ENCODE assay signal across 1 cellular context in the genomic region with DNA sequence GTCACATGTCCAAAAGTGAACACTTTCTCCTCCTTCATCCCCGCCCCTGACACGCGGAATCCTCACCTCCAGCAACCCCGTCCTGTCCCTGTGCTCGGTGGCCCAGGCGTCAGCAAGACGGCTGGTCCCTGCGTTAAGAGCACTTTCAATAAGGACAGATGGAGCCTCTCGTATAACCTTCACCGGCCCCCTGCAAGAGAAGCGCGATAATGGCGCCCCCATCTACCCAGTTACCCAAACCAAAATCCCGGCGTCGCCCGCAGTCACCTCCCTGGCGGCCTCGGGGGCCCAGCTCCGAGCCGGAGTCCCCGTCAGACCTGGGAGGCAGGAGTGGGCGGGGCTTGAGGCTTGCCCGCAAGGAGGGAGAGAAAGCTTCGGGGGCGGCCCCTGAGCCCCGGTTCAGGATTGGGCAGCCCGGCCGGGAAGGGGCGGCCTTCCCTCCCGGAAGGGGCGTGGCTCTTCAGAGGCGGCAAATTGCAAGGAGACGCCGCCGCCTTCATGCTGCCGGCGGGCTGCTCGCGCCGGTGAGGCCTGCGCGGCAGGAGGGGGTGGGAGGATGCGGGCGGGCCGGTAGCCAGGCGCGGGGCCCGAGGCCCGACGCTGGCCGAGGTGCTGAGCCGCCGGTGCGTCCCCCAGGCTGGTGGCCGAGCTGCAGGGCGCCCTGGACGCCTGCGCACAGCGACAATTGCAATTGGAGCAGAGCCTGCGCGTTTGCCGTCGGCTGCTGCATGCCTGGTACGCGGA.
TF ChIP-seq lines count a peak whose summit lies in the region.

A gene with protein sequence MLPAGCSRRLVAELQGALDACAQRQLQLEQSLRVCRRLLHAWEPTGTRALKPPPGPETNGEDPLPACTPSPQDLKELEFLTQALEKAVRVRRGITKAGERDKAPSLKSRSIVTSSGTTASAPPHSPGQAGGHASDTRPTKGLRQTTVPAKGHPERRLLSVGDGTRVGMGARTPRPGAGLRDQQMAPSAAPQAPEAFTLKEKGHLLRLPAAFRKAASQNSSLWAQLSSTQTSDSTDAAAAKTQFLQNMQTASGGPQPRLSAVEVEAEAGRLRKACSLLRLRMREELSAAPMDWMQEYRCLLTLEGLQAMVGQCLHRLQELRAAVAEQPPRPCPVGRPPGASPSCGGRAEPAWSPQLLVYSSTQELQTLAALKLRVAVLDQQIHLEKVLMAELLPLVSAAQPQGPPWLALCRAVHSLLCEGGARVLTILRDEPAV (plus strand): TSS at position 463 of the 744 bp plus-strand sequence. CDS start 36 bp downstream, at position 499.

TF ChIP-seq in K562, 482 proteins besides CTCF, POLR2A, EP300 and RAD21 (continued from another document and continues in another):
- TF ChIP-seq, protein P1, sequence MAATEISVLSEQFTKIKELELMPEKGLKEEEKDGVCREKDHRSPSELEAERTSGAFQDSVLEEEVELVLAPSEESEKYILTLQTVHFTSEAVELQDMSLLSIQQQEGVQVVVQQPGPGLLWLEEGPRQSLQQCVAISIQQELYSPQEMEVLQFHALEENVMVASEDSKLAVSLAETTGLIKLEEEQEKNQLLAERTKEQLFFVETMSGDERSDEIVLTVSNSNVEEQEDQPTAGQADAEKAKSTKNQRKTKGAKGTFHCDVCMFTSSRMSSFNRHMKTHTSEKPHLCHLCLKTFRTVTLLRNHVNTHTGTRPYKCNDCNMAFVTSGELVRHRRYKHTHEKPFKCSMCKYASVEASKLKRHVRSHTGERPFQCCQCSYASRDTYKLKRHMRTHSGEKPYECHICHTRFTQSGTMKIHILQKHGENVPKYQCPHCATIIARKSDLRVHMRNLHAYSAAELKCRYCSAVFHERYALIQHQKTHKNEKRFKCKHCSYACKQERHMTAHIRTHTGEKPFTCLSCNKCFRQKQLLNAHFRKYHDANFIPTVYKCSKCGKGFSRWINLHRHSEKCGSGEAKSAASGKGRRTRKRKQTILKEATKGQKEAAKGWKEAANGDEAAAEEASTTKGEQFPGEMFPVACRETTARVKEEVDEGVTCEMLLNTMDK (IDR thresholded peaks at IDR 0.05; ENCODE audit: borderline replicate concordance, insufficient read depth, low read depth, low read length, poor library complexity, severe bottlenecking) = no peak
- no peak for TF ChIP-seq DDX20 (tag; IDR thresholded peaks at IDR 0.05; ENCODE audit: low read depth)
- no peak for TF ChIP-seq DNMT1 (IDR thresholded peaks at IDR 0.05)
- TF ChIP-seq HDGF (IDR thresholded peaks at IDR 0.05) = no peak
- TF ChIP-seq ZSCAN32 (CRISPR knock-in tag; IDR thresholded peaks at IDR 0.05) = no peak
- TF ChIP-seq ARID1B (IDR thresholded peaks at IDR 0.05) = no peak
- no peak for TF ChIP-seq FUS (optimal IDR thresholded peaks at IDR 0.05; ENCODE audit: low read depth, low read length)
- TF ChIP-seq, protein P2, sequence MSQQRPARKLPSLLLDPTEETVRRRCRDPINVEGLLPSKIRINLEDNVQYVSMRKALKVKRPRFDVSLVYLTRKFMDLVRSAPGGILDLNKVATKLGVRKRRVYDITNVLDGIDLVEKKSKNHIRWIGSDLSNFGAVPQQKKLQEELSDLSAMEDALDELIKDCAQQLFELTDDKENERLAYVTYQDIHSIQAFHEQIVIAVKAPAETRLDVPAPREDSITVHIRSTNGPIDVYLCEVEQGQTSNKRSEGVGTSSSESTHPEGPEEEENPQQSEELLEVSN (IDR thresholded peaks at IDR 0.05; ENCODE audit: borderline replicate concordance in 1 of 2, extremely low read depth in 1 of 2, insufficient read depth in 1 of 2, insufficient read length in 1 of 2, low read depth in 1 of 2, low read length in 1 of 2, poor library complexity in 1 of 2, severe bottlenecking in 1 of 2) = peak; percentile 96 to 100
- peak; percentile 76; the same call in 1 of the 2 replicates for TF ChIP-seq PHF8 (IDR thresholded peaks at IDR 0.05; ENCODE audit: borderline replicate concordance, low read length)
- TF ChIP-seq ZNF445 (CRISPR knock-in tag; IDR thresholded peaks at IDR 0.05; ENCODE audit: low read depth) = no peak
- TF ChIP-seq, protein P3, sequence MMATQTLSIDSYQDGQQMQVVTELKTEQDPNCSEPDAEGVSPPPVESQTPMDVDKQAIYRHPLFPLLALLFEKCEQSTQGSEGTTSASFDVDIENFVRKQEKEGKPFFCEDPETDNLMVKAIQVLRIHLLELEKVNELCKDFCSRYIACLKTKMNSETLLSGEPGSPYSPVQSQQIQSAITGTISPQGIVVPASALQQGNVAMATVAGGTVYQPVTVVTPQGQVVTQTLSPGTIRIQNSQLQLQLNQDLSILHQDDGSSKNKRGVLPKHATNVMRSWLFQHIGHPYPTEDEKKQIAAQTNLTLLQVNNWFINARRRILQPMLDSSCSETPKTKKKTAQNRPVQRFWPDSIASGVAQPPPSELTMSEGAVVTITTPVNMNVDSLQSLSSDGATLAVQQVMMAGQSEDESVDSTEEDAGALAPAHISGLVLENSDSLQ (IDR thresholded peaks at IDR 0.05) = no peak
- TF ChIP-seq CCNT2 (IDR thresholded peaks at IDR 0.05; ENCODE audit: borderline replicate concordance, extremely low read depth, insufficient read length, low read depth, low read length) = peak; percentile 67
- TF ChIP-seq HNRNPL (IDR thresholded peaks at IDR 0.05; ENCODE audit: low read depth, low read length) = no peak
- TF ChIP-seq SPI1 (IDR thresholded peaks at IDR 0.05; ENCODE audit: borderline replicate concordance, low read depth, low read length) = no peak
- 0 out of 2 replicates have a peak, but pooled peaks have one; percentile 18 for TF ChIP-seq ELF4 (CRISPR knock-in tag; IDR thresholded peaks at IDR 0.05)
- no peak; the same call in 1 of the 2 replicates for TF ChIP-seq TCF3 (CRISPR knock-in tag; IDR thresholded peaks at IDR 0.05)
- peak; percentile 61; the same call in 1 of the 2 replicates for TF ChIP-seq SMAD4 (CRISPR knock-in tag; conservative IDR thresholded peaks at IDR 0.05)
- TF ChIP-seq, protein P4, sequence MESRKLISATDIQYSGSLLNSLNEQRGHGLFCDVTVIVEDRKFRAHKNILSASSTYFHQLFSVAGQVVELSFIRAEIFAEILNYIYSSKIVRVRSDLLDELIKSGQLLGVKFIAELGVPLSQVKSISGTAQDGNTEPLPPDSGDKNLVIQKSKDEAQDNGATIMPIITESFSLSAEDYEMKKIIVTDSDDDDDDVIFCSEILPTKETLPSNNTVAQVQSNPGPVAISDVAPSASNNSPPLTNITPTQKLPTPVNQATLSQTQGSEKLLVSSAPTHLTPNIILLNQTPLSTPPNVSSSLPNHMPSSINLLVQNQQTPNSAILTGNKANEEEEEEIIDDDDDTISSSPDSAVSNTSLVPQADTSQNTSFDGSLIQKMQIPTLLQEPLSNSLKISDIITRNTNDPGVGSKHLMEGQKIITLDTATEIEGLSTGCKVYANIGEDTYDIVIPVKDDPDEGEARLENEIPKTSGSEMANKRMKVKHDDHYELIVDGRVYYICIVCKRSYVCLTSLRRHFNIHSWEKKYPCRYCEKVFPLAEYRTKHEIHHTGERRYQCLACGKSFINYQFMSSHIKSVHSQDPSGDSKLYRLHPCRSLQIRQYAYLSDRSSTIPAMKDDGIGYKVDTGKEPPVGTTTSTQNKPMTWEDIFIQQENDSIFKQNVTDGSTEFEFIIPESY (CRISPR knock-in tag; IDR thresholded peaks at IDR 0.05) = no peak
- TF ChIP-seq MEIS2 (IDR thresholded peaks at IDR 0.05; ENCODE audit: partially characterized antibody) = no peak
- TF ChIP-seq ARHGAP35 (IDR thresholded peaks at IDR 0.05; ENCODE audit: partially characterized antibody) = no peak
- TF ChIP-seq, protein P5, sequence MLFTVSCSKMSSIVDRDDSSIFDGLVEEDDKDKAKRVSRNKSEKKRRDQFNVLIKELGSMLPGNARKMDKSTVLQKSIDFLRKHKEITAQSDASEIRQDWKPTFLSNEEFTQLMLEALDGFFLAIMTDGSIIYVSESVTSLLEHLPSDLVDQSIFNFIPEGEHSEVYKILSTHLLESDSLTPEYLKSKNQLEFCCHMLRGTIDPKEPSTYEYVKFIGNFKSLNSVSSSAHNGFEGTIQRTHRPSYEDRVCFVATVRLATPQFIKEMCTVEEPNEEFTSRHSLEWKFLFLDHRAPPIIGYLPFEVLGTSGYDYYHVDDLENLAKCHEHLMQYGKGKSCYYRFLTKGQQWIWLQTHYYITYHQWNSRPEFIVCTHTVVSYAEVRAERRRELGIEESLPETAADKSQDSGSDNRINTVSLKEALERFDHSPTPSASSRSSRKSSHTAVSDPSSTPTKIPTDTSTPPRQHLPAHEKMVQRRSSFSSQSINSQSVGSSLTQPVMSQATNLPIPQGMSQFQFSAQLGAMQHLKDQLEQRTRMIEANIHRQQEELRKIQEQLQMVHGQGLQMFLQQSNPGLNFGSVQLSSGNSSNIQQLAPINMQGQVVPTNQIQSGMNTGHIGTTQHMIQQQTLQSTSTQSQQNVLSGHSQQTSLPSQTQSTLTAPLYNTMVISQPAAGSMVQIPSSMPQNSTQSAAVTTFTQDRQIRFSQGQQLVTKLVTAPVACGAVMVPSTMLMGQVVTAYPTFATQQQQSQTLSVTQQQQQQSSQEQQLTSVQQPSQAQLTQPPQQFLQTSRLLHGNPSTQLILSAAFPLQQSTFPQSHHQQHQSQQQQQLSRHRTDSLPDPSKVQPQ (CRISPR knock-in tag; IDR thresholded peaks at IDR 0.05; ENCODE audit: borderline replicate concordance) = no peak
- no peak for TF ChIP-seq ESRRB (CRISPR knock-in tag; IDR thresholded peaks at IDR 0.05; ENCODE audit: borderline replicate concordance)
- no peak for TF ChIP-seq NFIX (CRISPR knock-in tag; IDR thresholded peaks at IDR 0.05; ENCODE audit: low read depth)
- TF ChIP-seq, protein P6, sequence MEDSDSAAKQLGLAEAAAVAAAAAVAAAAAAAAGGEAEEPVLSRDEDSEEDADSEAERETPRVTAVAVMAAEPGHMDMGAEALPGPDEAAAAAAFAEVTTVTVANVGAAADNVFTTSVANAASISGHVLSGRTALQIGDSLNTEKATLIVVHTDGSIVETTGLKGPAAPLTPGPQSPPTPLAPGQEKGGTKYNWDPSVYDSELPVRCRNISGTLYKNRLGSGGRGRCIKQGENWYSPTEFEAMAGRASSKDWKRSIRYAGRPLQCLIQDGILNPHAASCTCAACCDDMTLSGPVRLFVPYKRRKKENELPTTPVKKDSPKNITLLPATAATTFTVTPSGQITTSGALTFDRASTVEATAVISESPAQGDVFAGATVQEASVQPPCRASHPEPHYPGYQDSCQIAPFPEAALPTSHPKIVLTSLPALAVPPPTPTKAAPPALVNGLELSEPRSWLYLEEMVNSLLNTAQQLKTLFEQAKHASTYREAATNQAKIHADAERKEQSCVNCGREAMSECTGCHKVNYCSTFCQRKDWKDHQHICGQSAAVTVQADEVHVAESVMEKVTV (CRISPR knock-in tag; IDR thresholded peaks at IDR 0.05) = no peak
- no peak for TF ChIP-seq SAFB (IDR thresholded peaks at IDR 0.05; ENCODE audit: borderline replicate concordance, low read depth, low read length)
- TF ChIP-seq NR4A1 (CRISPR knock-in tag; IDR thresholded peaks at IDR 0.05) = no peak
- TF ChIP-seq NR4A1 (tag; IDR thresholded peaks at IDR 0.05) = no peak
- no peak for TF ChIP-seq NFRKB (IDR thresholded peaks at IDR 0.05; ENCODE audit: low read depth)
- no peak for TF ChIP-seq NFIC (IDR thresholded peaks at IDR 0.05)
- TF ChIP-seq, protein P7, sequence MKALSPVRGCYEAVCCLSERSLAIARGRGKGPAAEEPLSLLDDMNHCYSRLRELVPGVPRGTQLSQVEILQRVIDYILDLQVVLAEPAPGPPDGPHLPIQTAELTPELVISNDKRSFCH (CRISPR knock-in tag; IDR thresholded peaks at IDR 0.05) = no peak
- TF ChIP-seq, protein P7 (tag; IDR thresholded peaks at IDR 0.05) = no peak
- no peak for TF ChIP-seq CBX1 (IDR thresholded peaks at IDR 0.05; ENCODE audit: low read depth)
- TF ChIP-seq KLF6 (CRISPR knock-in tag; IDR thresholded peaks at IDR 0.05; ENCODE audit: borderline replicate concordance) = no peak
- TF ChIP-seq TOE1 (IDR thresholded peaks at IDR 0.05; ENCODE audit: borderline replicate concordance) = 0 out of 2 replicates have a peak, but pooled peaks have one; percentile 19
- no peak for TF ChIP-seq TOE1 (CRISPR knock-in tag; IDR thresholded peaks at IDR 0.05; ENCODE audit: borderline replicate concordance, low read depth)
- no peak for TF ChIP-seq ZNF77 (CRISPR knock-in tag; IDR thresholded peaks at IDR 0.05)
- peak; percentile 84 for TF ChIP-seq SP1 (CRISPR knock-in tag; IDR thresholded peaks at IDR 0.05)
- TF ChIP-seq, protein P8, sequence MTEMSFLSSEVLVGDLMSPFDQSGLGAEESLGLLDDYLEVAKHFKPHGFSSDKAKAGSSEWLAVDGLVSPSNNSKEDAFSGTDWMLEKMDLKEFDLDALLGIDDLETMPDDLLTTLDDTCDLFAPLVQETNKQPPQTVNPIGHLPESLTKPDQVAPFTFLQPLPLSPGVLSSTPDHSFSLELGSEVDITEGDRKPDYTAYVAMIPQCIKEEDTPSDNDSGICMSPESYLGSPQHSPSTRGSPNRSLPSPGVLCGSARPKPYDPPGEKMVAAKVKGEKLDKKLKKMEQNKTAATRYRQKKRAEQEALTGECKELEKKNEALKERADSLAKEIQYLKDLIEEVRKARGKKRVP (CRISPR knock-in tag; IDR thresholded peaks at IDR 0.05) = no peak
- no peak for TF ChIP-seq NFE2L1 (tag; IDR thresholded peaks at IDR 0.05; ENCODE audit: borderline replicate concordance, low read depth)
- TF ChIP-seq POU5F1 (IDR thresholded peaks at IDR 0.05; ENCODE audit: borderline replicate concordance, low read depth, low read length, partially characterized antibody) = no peak
- TF ChIP-seq MEF2A (IDR thresholded peaks at IDR 0.05; ENCODE audit: control insufficient read depth, low read depth, low read length) = no peak
- TF ChIP-seq ZNF324 (CRISPR knock-in tag; IDR thresholded peaks at IDR 0.05) = no peak
- TF ChIP-seq, protein P9, sequence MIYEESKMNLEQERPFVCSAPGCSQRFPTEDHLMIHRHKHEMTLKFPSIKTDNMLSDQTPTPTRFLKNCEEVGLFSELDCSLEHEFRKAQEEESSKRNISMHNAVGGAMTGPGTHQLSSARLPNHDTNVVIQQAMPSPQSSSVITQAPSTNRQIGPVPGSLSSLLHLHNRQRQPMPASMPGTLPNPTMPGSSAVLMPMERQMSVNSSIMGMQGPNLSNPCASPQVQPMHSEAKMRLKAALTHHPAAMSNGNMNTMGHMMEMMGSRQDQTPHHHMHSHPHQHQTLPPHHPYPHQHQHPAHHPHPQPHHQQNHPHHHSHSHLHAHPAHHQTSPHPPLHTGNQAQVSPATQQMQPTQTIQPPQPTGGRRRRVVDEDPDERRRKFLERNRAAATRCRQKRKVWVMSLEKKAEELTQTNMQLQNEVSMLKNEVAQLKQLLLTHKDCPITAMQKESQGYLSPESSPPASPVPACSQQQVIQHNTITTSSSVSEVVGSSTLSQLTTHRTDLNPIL (CRISPR knock-in tag; IDR thresholded peaks at IDR 0.05) = no peak
- no peak for TF ChIP-seq HDAC6 (IDR thresholded peaks at IDR 0.05; ENCODE audit: low read depth, low read length)
- TF ChIP-seq STAG1 (CRISPR knock-in tag; IDR thresholded peaks at IDR 0.05; ENCODE audit: borderline replicate concordance) = no peak
- no peak for TF ChIP-seq NFATC3 (IDR thresholded peaks at IDR 0.05)
- TF ChIP-seq, protein P10, sequence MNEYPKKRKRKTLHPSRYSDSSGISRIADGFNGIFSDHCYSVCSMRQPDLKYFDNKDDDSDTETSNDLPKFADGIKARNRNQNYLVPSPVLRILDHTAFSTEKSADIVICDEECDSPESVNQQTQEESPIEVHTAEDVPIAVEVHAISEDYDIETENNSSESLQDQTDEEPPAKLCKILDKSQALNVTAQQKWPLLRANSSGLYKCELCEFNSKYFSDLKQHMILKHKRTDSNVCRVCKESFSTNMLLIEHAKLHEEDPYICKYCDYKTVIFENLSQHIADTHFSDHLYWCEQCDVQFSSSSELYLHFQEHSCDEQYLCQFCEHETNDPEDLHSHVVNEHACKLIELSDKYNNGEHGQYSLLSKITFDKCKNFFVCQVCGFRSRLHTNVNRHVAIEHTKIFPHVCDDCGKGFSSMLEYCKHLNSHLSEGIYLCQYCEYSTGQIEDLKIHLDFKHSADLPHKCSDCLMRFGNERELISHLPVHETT (CRISPR knock-in tag; conservative IDR thresholded peaks at IDR 0.05 in 1 of 2, IDR thresholded peaks at IDR 0.05 in 1 of 2) = peak in 1 of 2 experiments; percentile 85; a peak in 2 of 4 replicates
